ENCODE assay signal across 23 cellular contexts in the genomic region with DNA sequence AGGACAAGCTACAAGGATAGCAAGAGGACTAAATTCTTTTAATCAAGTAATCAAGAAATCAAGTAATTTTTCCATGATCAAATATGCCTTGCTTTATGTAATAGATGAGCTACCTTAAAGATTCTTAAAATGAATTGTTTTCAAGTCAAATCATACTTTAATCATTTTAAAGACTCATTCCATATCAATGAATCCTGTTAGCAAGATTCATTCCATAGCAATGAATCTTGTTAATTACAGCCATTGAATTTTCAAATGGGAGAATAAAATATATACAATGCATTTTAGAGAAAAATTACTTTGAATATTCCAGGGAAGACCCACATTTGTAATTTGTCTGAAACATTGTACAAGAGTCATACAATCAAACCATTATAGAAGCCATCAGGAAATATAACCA.
DNase-seq lines count a peak whose midpoint lies in the region; FAIRE-seq and TF ChIP-seq lines count a peak whose summit lies in the region.
"Had no signal": no experiment of that assay in that cellular context is flagged by ENCODE, and none has a peak within 500 bp of the region (broad histone marks: within the 10 kb centered on the region; RNA-seq: fewer than 3 reads in every experiment).

No MANE protein-coding gene starts in this region.

- no peak for TF ChIP-seq CTCF in keratinocyte (optimal IDR thresholded peaks at IDR 0.05 in 1 of 3, IDR thresholded peaks at IDR 0.05 in 1 of 3, conservative IDR thresholded peaks at IDR 0.05 in 1 of 3; ENCODE audit: extremely low read depth in 1 of 3, insufficient read depth in 2 of 3, low read length in 3 of 3)

- H3K27me3 ChIP-seq in keratinocyte (ENCODE audit: control insufficient read depth, extremely low read depth, insufficient read depth, low read length): no peaks in the 10 kb centered on the region
- H3K27me3 ChIP-seq: BE2C, BLaER1 had no signal

- H3K9ac ChIP-seq in keratinocyte (ENCODE audit: control insufficient read depth, extremely low read depth, insufficient read depth, low read length): no peak overlapping the region
- H3K9ac ChIP-seq: BLaER1 had no signal

- peak overlapping the region; percentile 27 for H2AFZ ChIP-seq in keratinocyte (ENCODE audit: control insufficient read depth, low read length)

- dilution Hi-C loops in keratinocyte (cut with MboI; ENCODE audit: extremely low pct_ligation_motif_present, low sequenced_read_pairs): no loop called here

- peaks cover 14% of the 10 kb centered on the region for H3K4me1 ChIP-seq in keratinocyte (ENCODE audit: control insufficient read depth, extremely low read depth, insufficient read depth, low read length)
- H3K4me1 ChIP-seq: BE2C, BLaER1, Caco-2 had no signal

- no peaks in the 10 kb centered on the region for H3K9me3 ChIP-seq in keratinocyte (ENCODE audit: control insufficient read depth, low read depth, low read length)
- H3K9me3 ChIP-seq: BE2C, BLaER1, Caco-2 had no signal

- no peaks in the 10 kb centered on the region for H3K79me2 ChIP-seq in keratinocyte (ENCODE audit: control insufficient read depth, insufficient read depth, low read length)

- H3K27ac ChIP-seq in epithelial cell of prostate (peak overlapping the region; percentile 32), keratinocyte (ENCODE audit: control insufficient read depth, insufficient read depth, low read length) (no peak overlapping the region)
- H3K27ac ChIP-seq: BLaER1, C4-2B had no signal

- H3K9me1 ChIP-seq in keratinocyte (ENCODE audit: control insufficient read depth, extremely low read depth, insufficient read depth, low read length): no peaks in the 10 kb centered on the region

- no peak overlapping the region for H3K4me3 ChIP-seq in keratinocyte (ENCODE audit: control insufficient read depth in 2 of 3, extremely low read depth in 1 of 3, insufficient read depth in 2 of 3, low read depth in 1 of 3, low read length in 3 of 3)
- H3K4me3 ChIP-seq: BLaER1 had no signal

- no peaks in the 10 kb centered on the region for H4K20me1 ChIP-seq in keratinocyte (ENCODE audit: control insufficient read depth, extremely low read depth, insufficient read depth, low read length)
- H4K20me1 ChIP-seq: BLaER1 had no signal

- DNase-seq in EH (ENCODE audit: low read depth) (peak; percentile 12), EL (peak; percentile 18), epithelial cell of prostate (ENCODE audit: low read depth, low spot score) (no peak), keratinocyte (ENCODE audit: low read depth, low spot score) (no peak), HK-2 (ENCODE audit: unreplicated experiment) (no peak), C1 segment of cervical spinal cord (lab: John Stamatoyannopoulos, UW) (no peak)
- DNase-seq in NK-92 treated with Interleukin-12 subunit alpha and Interleukin-12 subunit beta, amount 100 ng/mL, for 24 hours (lab: John Stamatoyannopoulos, UW): no peak
- DNase-seq: 8988T; ACHN; BE2C; Caco-2; Calu3; CD4-positive, alpha-beta T cell; CD8-positive, alpha-beta T cell; DMS79 treated with DMSO at 0.1 percent for 48 hours; GF-D8 had no signal

- H3K36me3 ChIP-seq in keratinocyte (ENCODE audit: control insufficient read depth in 2 of 2, extremely low read depth in 1 of 2, insufficient read depth in 2 of 2, low read length in 2 of 2): no peaks in the 10 kb centered on the region
- H3K36me3 ChIP-seq: BE2C, BLaER1 had no signal

- FAIRE-seq in keratinocyte (lab: Jason Lieb, UNC): no peak
- FAIRE-seq: A204.1, D721Med, G401.6, GM12891, GM19239 had no signal

- peak overlapping the region; percentile 53 for H3K4me2 ChIP-seq in keratinocyte (ENCODE audit: control insufficient read depth, extremely low read depth, insufficient read depth, low read depth, low read length)
- H3K4me2 ChIP-seq: BLaER1 had no signal

Comparison
In these comparisons a context has a peak if more than half of its experiments do, and no peak if none do; other contexts are left out.
1. DNase-seq: peak in EH (single experiment) and EL (single experiment); none in epithelial cell of prostate (single experiment), keratinocyte (single experiment), NK-92 treated with Interleukin-12 subunit alpha and Interleukin-12 subunit beta, amount 100 ng/mL, for 24 hours (single experiment), HK-2 (single experiment) and C1 segment of cervical spinal cord (0 of 14).